ENCODE assay signal across 29 cellular contexts in the genomic region with DNA sequence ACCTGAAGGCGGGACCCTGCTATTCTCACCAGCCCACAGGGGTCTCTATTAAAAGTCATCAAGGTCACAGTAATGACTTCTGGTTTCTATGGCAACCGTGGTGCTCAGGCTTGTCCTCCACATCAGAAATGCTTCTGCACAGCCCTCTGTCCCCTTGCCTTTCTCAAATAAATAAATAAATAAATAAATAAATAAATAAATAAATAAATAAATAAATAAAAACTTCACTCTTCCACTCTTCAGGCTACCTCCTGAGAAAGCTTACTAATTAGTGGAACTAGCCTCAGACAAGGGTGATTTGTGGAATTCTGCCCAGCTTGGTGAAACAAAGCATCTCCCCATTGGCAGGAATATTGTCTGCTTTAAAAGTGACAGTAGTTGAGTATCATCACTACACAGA. TPM values are rescaled to one million over a fixed set of nuclear protein-coding genes. Genes with fewer than 3 reads are reported as not detected.
"Had no signal": no experiment of that assay in that cellular context is flagged by ENCODE, and none has a peak within 500 bp of the region (broad histone marks: within the 10 kb centered on the region; RNA-seq: fewer than 3 reads in every experiment).

No MANE protein-coding gene starts in this region.

- H3K4me1 ChIP-seq: pancreas, psoas muscle, right lobe of liver, sigmoid colon, stomach, thyroid gland, tibial nerve, upper lobe of left lung, vagina had no signal

- H3K4me3 ChIP-seq: pancreas, psoas muscle, right lobe of liver, sigmoid colon, stomach, thoracic aorta, thyroid gland, tibial nerve, upper lobe of left lung, vagina had no signal

- H3K36me3 ChIP-seq: neutrophil, pancreas, right lobe of liver, sigmoid colon, stomach, thoracic aorta, thyroid gland, upper lobe of left lung, vagina had no signal

- H3K9me3 Mint-ChIP-seq: naive thymus-derived CD8-positive, alpha-beta T cell; natural killer cell treated with Interleukin-12 subunit alpha and Interleukin-12 subunit beta and Interleukin-15 and Interleukin-18, amount 100 ng/mL, for 72 hours; nephron progenitor cell; neural crest cell; stimulated activated effector memory CD8-positive, alpha-beta T cell treated with anti-CD3 and anti-CD28 coated beads, Interleukin-12 subunit alpha, Interleukin-12 subunit beta, amount 100 ng/mL, for 72 hours; stimulated activated naive B cell treated with anti-CD40 and anti-IgM and Interleukin-4, amounts not matched to agents 10 μg/mL and 1 μg/mL and 100 μg/mL, for 72 hours; stimulated activated naive CD8-positive, alpha-beta T cell treated with anti-CD3 and anti-CD28 coated beads, Interleukin-15, Interleukin-2, amounts not matched to agents 100 ng/mL and 50 ng/mL, for 24 hours had no signal

- H3K27ac ChIP-seq: neutrophil, pancreas, psoas muscle, right lobe of liver, sigmoid colon, stomach, thoracic aorta, thyroid gland, tibial nerve, upper lobe of left lung, vagina had no signal

- H3K27me3 ChIP-seq: neutrophil, pancreas, right lobe of liver, sigmoid colon, thyroid gland, upper lobe of left lung had no signal

- H3K4me1 Mint-ChIP-seq: naive thymus-derived CD8-positive, alpha-beta T cell; neural crest cell; stimulated activated effector memory CD8-positive, alpha-beta T cell treated with anti-CD3 and anti-CD28 coated beads, Interleukin-12 subunit alpha, Interleukin-12 subunit beta, amount 100 ng/mL, for 72 hours; stimulated activated naive B cell treated with anti-CD40 and anti-IgM and Interleukin-4, amounts not matched to agents 10 μg/mL and 1 μg/mL and 100 μg/mL, for 72 hours had no signal

- FAIRE-seq: pancreas, small intestine, urothelium cell line had no signal

- H3K27me3 Mint-ChIP-seq: naive thymus-derived CD8-positive, alpha-beta T cell; progenitor cell of endocrine pancreas; stimulated activated naive B cell treated with anti-CD40 and anti-IgM and Interleukin-4, amounts not matched to agents 10 μg/mL and 1 μg/mL and 100 μg/mL, for 72 hours; stimulated activated naive CD8-positive, alpha-beta T cell treated with anti-CD3 and anti-CD28 coated beads, Interleukin-15, Interleukin-2, amounts not matched to agents 100 ng/mL and 50 ng/mL, for 24 hours had no signal

- H3K27ac Mint-ChIP-seq: naive thymus-derived CD8-positive, alpha-beta T cell; natural killer cell treated with Interleukin-12 subunit alpha and Interleukin-12 subunit beta and Interleukin-15 and Interleukin-18, amount 100 ng/mL, for 72 hours; nephron progenitor cell; progenitor cell of endocrine pancreas; stimulated activated effector memory CD8-positive, alpha-beta T cell treated with anti-CD3 and anti-CD28 coated beads, Interleukin-12 subunit alpha, Interleukin-12 subunit beta, amount 100 ng/mL, for 72 hours; stimulated activated naive B cell treated with anti-CD40 and anti-IgM and Interleukin-4, amounts not matched to agents 10 μg/mL and 1 μg/mL and 100 μg/mL, for 72 hours; stimulated activated naive CD8-positive, alpha-beta T cell treated with anti-CD3 and anti-CD28 coated beads, Interleukin-15, Interleukin-2, amounts not matched to agents 100 ng/mL and 50 ng/mL, for 24 hours had no signal

- DNase-seq: naive thymus-derived CD8-positive, alpha-beta T cell; nephron progenitor cell; nucleus accumbens; pancreas; psoas muscle; right cardiac atrium; right lobe of liver; sigmoid colon; small intestine; stimulated activated CD4-positive, alpha-beta T cell treated with anti-CD3 and anti-CD28 coated beads, Interleukin-15, amount 100 ng/mL, for 24 hours; stimulated activated CD4-positive, alpha-beta T cell treated with anti-CD3 and anti-CD28 coated beads, Interleukin-2, amount 100 ng/mL, for 24 hours; stimulated activated CD4-positive, alpha-beta T cell treated with anti-CD3 and anti-CD28 coated beads, Interleukin-2, amount 100 ng/mL, for 48 hours; stimulated activated CD4-positive, alpha-beta T cell treated with anti-CD3 and anti-CD28 coated beads, Interleukin-4, amount 100 ng/mL, for 24 hours; stimulated activated naive B cell treated with anti-CD40 and anti-IgM and Interleukin-4, amounts not matched to agents 10 μg/mL and 1 μg/mL and 100 μg/mL, for 72 hours; stimulated activated naive CD4-positive, alpha-beta T cell treated with Interleukin-2 at 50 U/mL for 16 hours; stomach; thyroid gland; trophoblast cell; upper lobe of left lung had no signal

- H3K36me3 Mint-ChIP-seq: naive thymus-derived CD8-positive, alpha-beta T cell; natural killer cell treated with Interleukin-12 subunit alpha and Interleukin-12 subunit beta and Interleukin-15 and Interleukin-18, amount 100 ng/mL, for 72 hours; stimulated activated effector memory CD8-positive, alpha-beta T cell treated with anti-CD3 and anti-CD28 coated beads, Interleukin-12 subunit alpha, Interleukin-12 subunit beta, amount 100 ng/mL, for 72 hours; stimulated activated naive B cell treated with anti-CD40 and anti-IgM and Interleukin-4, amounts not matched to agents 10 μg/mL and 1 μg/mL and 100 μg/mL, for 72 hours had no signal

- H3K9me3 ChIP-seq: neutrophil, pancreas, psoas muscle, right lobe of liver, sigmoid colon, stomach, thoracic aorta, thyroid gland, tibial nerve, upper lobe of left lung, vagina had no signal

- H3K4me3 Mint-ChIP-seq: naive thymus-derived CD8-positive, alpha-beta T cell; natural killer cell treated with Interleukin-12 subunit alpha and Interleukin-12 subunit beta and Interleukin-15 and Interleukin-18, amount 100 ng/mL, for 72 hours; nephron progenitor cell; neural crest cell; stimulated activated effector memory CD8-positive, alpha-beta T cell treated with anti-CD3 and anti-CD28 coated beads, Interleukin-12 subunit alpha, Interleukin-12 subunit beta, amount 100 ng/mL, for 72 hours; stimulated activated naive B cell treated with anti-CD40 and anti-IgM and Interleukin-4, amounts not matched to agents 10 μg/mL and 1 μg/mL and 100 μg/mL, for 72 hours; stimulated activated naive CD8-positive, alpha-beta T cell treated with anti-CD3 and anti-CD28 coated beads, Interleukin-15, Interleukin-2, amounts not matched to agents 100 ng/mL and 50 ng/mL, for 24 hours had no signal

RNA-seq across cellular contexts. Expression of a gene that starts 5.5 kb away (rescaled TPM):
- total RNA-seq: naive thymus-derived CD8-positive, alpha-beta T cell had no signal
